In the genomic region with DNA sequence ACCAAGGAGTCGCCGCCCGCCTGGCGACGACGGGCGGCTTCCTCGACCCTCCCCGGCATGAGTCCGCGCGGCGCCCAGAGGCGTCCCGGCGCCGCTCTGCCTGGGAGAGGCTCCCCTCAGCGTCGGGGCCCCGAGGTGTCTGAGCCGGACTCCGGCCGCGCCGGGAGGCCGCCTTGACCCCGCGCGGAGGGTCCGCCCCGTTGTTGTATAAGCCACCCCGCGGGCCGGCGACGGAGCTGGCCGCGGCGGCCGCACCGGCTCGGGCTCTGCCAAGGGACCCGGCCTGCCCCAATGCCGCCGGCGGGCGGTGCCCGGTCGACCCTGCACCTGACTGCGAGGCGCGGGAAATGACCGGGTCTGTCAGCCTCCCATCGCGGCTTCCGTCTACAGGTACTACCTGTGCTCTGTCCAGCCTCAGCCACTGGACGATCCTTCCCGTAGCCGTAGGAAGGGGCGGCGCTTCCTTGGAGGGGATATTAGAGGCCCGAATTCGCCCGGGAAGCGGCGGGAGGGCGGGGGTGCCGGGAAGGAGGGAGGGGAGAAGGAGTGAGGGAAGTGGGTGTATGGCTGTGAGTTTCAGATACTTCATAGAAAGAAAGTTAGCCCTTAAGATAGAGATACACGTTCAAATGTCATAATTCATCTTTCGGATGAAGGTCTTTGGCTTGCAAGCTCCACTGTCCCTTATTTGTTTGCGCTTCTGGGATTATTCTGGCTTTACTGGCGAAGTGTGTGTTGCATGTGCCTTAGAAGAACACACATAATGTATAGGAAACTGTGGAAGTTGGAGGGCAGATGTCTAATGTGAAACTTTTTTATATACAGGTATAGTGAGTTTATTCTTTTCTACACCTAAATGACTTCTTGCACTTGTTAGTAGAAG, we compare ENCODE assay signal across 1 cellular context.
A peak's percentile ranks its signal among the peaks of the same experiment; 100 is the strongest.
TF ChIP-seq lines count a peak whose summit lies in the region.

No MANE protein-coding gene starts in this region.

TF ChIP-seq in K562, 482 proteins besides CTCF, POLR2A, EP300 and RAD21 (continued from another document):
- TF ChIP-seq, protein P1, sequence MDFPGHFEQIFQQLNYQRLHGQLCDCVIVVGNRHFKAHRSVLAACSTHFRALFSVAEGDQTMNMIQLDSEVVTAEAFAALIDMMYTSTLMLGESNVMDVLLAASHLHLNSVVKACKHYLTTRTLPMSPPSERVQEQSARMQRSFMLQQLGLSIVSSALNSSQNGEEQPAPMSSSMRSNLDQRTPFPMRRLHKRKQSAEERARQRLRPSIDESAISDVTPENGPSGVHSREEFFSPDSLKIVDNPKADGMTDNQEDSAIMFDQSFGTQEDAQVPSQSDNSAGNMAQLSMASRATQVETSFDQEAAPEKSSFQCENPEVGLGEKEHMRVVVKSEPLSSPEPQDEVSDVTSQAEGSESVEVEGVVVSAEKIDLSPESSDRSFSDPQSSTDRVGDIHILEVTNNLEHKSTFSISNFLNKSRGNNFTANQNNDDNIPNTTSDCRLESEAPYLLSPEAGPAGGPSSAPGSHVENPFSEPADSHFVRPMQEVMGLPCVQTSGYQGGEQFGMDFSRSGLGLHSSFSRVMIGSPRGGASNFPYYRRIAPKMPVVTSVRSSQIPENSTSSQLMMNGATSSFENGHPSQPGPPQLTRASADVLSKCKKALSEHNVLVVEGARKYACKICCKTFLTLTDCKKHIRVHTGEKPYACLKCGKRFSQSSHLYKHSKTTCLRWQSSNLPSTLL (IDR thresholded peaks at IDR 0.05), result no peak
- TF ChIP-seq ZNF217 (CRISPR knock-in tag; IDR thresholded peaks at IDR 0.05), result no peak
- no peak for TF ChIP-seq NCOA2 (IDR thresholded peaks at IDR 0.05; ENCODE audit: partially characterized antibody in 2 of 2)
- peak; percentile 72 for TF ChIP-seq TBP (optimal IDR thresholded peaks at IDR 0.05; ENCODE audit: low read depth, low read length)
- TF ChIP-seq PKNOX1 (IDR thresholded peaks at IDR 0.05), result peak; percentile 31; the same call in 1 of the 2 replicates
- TF ChIP-seq, protein P2, sequence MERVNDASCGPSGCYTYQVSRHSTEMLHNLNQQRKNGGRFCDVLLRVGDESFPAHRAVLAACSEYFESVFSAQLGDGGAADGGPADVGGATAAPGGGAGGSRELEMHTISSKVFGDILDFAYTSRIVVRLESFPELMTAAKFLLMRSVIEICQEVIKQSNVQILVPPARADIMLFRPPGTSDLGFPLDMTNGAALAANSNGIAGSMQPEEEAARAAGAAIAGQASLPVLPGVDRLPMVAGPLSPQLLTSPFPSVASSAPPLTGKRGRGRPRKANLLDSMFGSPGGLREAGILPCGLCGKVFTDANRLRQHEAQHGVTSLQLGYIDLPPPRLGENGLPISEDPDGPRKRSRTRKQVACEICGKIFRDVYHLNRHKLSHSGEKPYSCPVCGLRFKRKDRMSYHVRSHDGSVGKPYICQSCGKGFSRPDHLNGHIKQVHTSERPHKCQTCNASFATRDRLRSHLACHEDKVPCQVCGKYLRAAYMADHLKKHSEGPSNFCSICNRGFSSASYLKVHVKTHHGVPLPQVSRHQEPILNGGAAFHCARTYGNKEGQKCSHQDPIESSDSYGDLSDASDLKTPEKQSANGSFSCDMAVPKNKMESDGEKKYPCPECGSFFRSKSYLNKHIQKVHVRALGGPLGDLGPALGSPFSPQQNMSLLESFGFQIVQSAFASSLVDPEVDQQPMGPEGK (CRISPR knock-in tag; IDR thresholded peaks at IDR 0.05; ENCODE audit: borderline replicate concordance), result no peak
- no peak for TF ChIP-seq SMARCC2 (IDR thresholded peaks at IDR 0.05; ENCODE audit: low read depth)
- TF ChIP-seq SIN3A (IDR thresholded peaks at IDR 0.05; ENCODE audit: borderline replicate concordance in 2 of 2, control insufficient read depth in 1 of 2, low read depth in 2 of 2, low read length in 2 of 2), result 0 out of 4 replicates have a peak, but pooled peaks of 1 of the 2 experiments have one; percentile 34
- no peak for TF ChIP-seq ZFP1 (CRISPR knock-in tag; IDR thresholded peaks at IDR 0.05)
- no peak for TF ChIP-seq RREB1 (CRISPR knock-in tag; IDR thresholded peaks at IDR 0.05)
- no peak for TF ChIP-seq MIER1 (IDR thresholded peaks at IDR 0.05; ENCODE audit: low read depth)
- TF ChIP-seq ZNF133 (CRISPR knock-in tag; IDR thresholded peaks at IDR 0.05), result no peak
- no peak for TF ChIP-seq IRF1 (CRISPR knock-in tag; IDR thresholded peaks at IDR 0.05; ENCODE audit: borderline replicate concordance)
- TF ChIP-seq RBM14 (IDR thresholded peaks at IDR 0.05; ENCODE audit: borderline replicate concordance, insufficient read depth, low read depth, low read length), result 0 out of 2 replicates have a peak, but pooled peaks have one; percentile 66
- peak; percentile 57 for TF ChIP-seq PRPF4 (IDR thresholded peaks at IDR 0.05; ENCODE audit: insufficient read depth, low read depth, low read length, poor library complexity, severe bottlenecking)
- peak; percentile 78 for TF ChIP-seq RBFOX2 (IDR thresholded peaks at IDR 0.05; ENCODE audit: low read depth, low read length)
